10 cellular contexts compared by ENCODE assay signal in genomic region chr16:10297341-10298006, GRCh38.
DNase-seq lines count a peak whose midpoint lies in the region; ATAC-seq, FAIRE-seq and TF ChIP-seq lines count a peak whose summit lies in the region.
"Had no signal": no experiment of that assay in that cellular context is flagged by ENCODE, and none has a peak within 500 bp of the region (broad histone marks: within the 10 kb centered on the region; RNA-seq: fewer than 3 reads in every experiment).

No MANE protein-coding gene starts in this region.

- H3K9me3 Mint-ChIP-seq in activated CD8-positive, alpha-beta T cell treated with anti-CD3 and anti-CD28 coated beads, Interleukin-2, amount 10 ng/mL, durations not matched to agents 7 days and 5 days (ENCODE audit: insufficient read depth) = peaks cover 8% of the 10 kb centered on the region
- peaks cover 10% of the 10 kb centered on the region for H3K9me3 Mint-ChIP-seq in activated CD8-positive, alpha-beta T cell treated with anti-CD3 and anti-CD28 coated beads for 36 hours

- POLR2A ChIA-PET in HepG2 (lab: Yijun Ruan, JAX) = interaction anchor here (1.0 to 1.2 kb wide), 2 partner anchors 31 to 447 kb away, joined by 3 to 4 read pairs; partner anchors contain the start of gene NUBP1
- POLR2A ChIA-PET in activated CD8-positive, alpha-beta T cell treated with anti-CD3 and anti-CD28 coated beads, Interleukin-2, amount 10 ng/mL, durations not matched to agents 7 days and 5 days (lab: Charles Lee) = no interaction called here
- POLR2A ChIA-PET in activated CD8-positive, alpha-beta T cell treated with anti-CD3 and anti-CD28 coated beads for 36 hours (lab: Charles Lee) = no interaction called here

- H3K36me3 ChIP-seq in MM.1S (replicated peaks; ENCODE audit: insufficient read depth, low read length) = no peaks in the 10 kb centered on the region
- H3K36me3 ChIP-seq in HepG2 (replicated peaks in 1 of 2; ENCODE audit: control insufficient read depth in 1 of 2, insufficient read depth in 2 of 2, low read length in 2 of 2) = no peaks in the 10 kb centered on the region
- H3K36me3 ChIP-seq in tibial artery = no peaks in the 10 kb centered on the region

- no peaks in the 10 kb centered on the region for H3K27me3 Mint-ChIP-seq in activated CD8-positive, alpha-beta T cell treated with anti-CD3 and anti-CD28 coated beads, Interleukin-2, amount 10 ng/mL, durations not matched to agents 7 days and 5 days (ENCODE audit: low read depth)
- H3K27me3 Mint-ChIP-seq in activated CD8-positive, alpha-beta T cell treated with anti-CD3 and anti-CD28 coated beads for 36 hours = peaks cover 3% of the 10 kb centered on the region

- no peak for TF ChIP-seq POLR2A in HepG2 (IDR thresholded peaks at IDR 0.05; ENCODE audit: insufficient read depth in 1 of 2, low read depth in 2 of 2, low read length in 2 of 2)

- H3K4me1 ChIP-seq in MM.1S (ENCODE audit: low read length) (peaks cover 19% of the 10 kb centered on the region), HepG2 (ENCODE audit: insufficient read depth, low read length) (peaks cover 44% of the 10 kb centered on the region), tibial artery (no peaks in the 10 kb centered on the region)
- H3K4me1 ChIP-seq: body of pancreas had no signal

- no peaks in the 10 kb centered on the region for H4K20me1 ChIP-seq in MM.1S (ENCODE audit: insufficient read depth, low read length)
- no peaks in the 10 kb centered on the region for H4K20me1 ChIP-seq in HepG2 (ENCODE audit: insufficient read depth, low read length)

- no peak overlapping the region for H3K27ac Mint-ChIP-seq in activated CD8-positive, alpha-beta T cell treated with anti-CD3 and anti-CD28 coated beads, Interleukin-2, amount 10 ng/mL, durations not matched to agents 7 days and 5 days
- H3K27ac Mint-ChIP-seq in activated CD8-positive, alpha-beta T cell treated with anti-CD3 and anti-CD28 coated beads for 36 hours = no peak overlapping the region

- H3K4me3 Mint-ChIP-seq in activated CD8-positive, alpha-beta T cell treated with anti-CD3 and anti-CD28 coated beads, Interleukin-2, amount 10 ng/mL, durations not matched to agents 7 days and 5 days = no peak overlapping the region
- no peak overlapping the region for H3K4me3 Mint-ChIP-seq in activated CD8-positive, alpha-beta T cell treated with anti-CD3 and anti-CD28 coated beads for 36 hours

- TF ChIP-seq RAD21 in HepG2 (CRISPR knock-in tag; IDR thresholded peaks at IDR 0.05) = no peak

- no peaks in the 10 kb centered on the region for H3K27me3 ChIP-seq in MM.1S (replicated peaks; ENCODE audit: insufficient read depth, low read length)
- no peaks in the 10 kb centered on the region for H3K27me3 ChIP-seq in HepG2 (ENCODE audit: control insufficient read depth in 1 of 2, insufficient read depth in 2 of 2, low read length in 2 of 2)
- no peaks in the 10 kb centered on the region for H3K27me3 ChIP-seq in tibial artery
- H3K27me3 ChIP-seq: body of pancreas had no signal

- H3K9ac ChIP-seq in MM.1S (ENCODE audit: low read length) (peak overlapping the region; percentile 66), HepG2 (ENCODE audit: insufficient read depth, low read depth, low read length) (peak overlapping the region; percentile 31; the same call in 1 of the 2 replicates)

- no peak; a peak in 1 of 4 replicates for TF ChIP-seq EP300 in HepG2 (IDR thresholded peaks at IDR 0.05; ENCODE audit: low read depth in 2 of 2, low read length in 2 of 2)
- TF ChIP-seq EP300 in HepG2 (CRISPR knock-in tag; IDR thresholded peaks at IDR 0.05; ENCODE audit: borderline replicate concordance) = no peak

- BruUV-seq in HepG2 (replicated peaks; lab: Mats Ljungman, UMichigan) = no TSS peak

- intact Hi-C loops in HepG2 (cut with micrococcal nuclease; ENCODE audit: unreplicated experiment) = no loop called here
- intact Hi-C loops in tibial artery (cut with DNase I; ENCODE audit: low total_unique reads) = no loop called here
- intact Hi-C loops in activated CD8-positive, alpha-beta T cell treated with anti-CD3 and anti-CD28 coated beads for 36 hours (cut with micrococcal nuclease) = no loop called here

- H3K4me1 Mint-ChIP-seq in activated CD8-positive, alpha-beta T cell treated with anti-CD3 and anti-CD28 coated beads, Interleukin-2, amount 10 ng/mL, durations not matched to agents 7 days and 5 days (ENCODE audit: low read depth) = no peaks in the 10 kb centered on the region
- H3K4me1 Mint-ChIP-seq in activated CD8-positive, alpha-beta T cell treated with anti-CD3 and anti-CD28 coated beads for 36 hours (ENCODE audit: low read depth) = no peaks in the 10 kb centered on the region

- H3K27ac ChIP-seq in MM.1S (ENCODE audit: low read length) (peak overlapping the region; percentile 82), HepG2 (ENCODE audit: extremely low read length, insufficient read depth, low read length) (peak overlapping the region; percentile 26), tibial artery (no peak overlapping the region)
- H3K27ac ChIP-seq: SK-N-MC had no signal

- H3K4me3 ChIP-seq in MM.1S (ENCODE audit: low read length) = peak overlapping the region; percentile 47; the same call in 1 of the 2 replicates
- H3K4me3 ChIP-seq in HepG2 (replicated peaks in 1 of 3; ENCODE audit: insufficient read depth in 1 of 3, low read depth in 2 of 3, low read length in 3 of 3) = peak overlapping the region; percentile 41 to 50 (median 44)
- no peak overlapping the region for H3K4me3 ChIP-seq in tibial artery
- H3K4me3 ChIP-seq: body of pancreas, SK-N-MC had no signal

- in situ Hi-C loops in HepG2 (cut with HindIII; ENCODE audit: extremely low pct_ligation_motif_present, low pct_unique_long_range_greater_than_20kb) = no loop called here

- peaks cover 3% of the 10 kb centered on the region for H3F3A ChIP-seq in MM.1S (ENCODE audit: insufficient read depth, low read length)

- WGBS in HepG2 (ENCODE audit: low lambda C conversion rate) = 16% methylated on average over 13 of the region's 13 CpGs

- DNase-seq in MM.1S (peak; percentile 85), HepG2 (ENCODE audit: low spot score) (peak; percentile 64), tibial artery (no peak), HUDEP-2 (lab: John Stamatoyannopoulos, UW; ENCODE audit: unreplicated experiment in 76 of 76) (no peak)
- no peak for DNase-seq in activated CD8-positive, alpha-beta T cell treated with anti-CD3 and anti-CD28 coated beads, Interleukin-2, amount 10 ng/mL, durations not matched to agents 7 days and 5 days
- DNase-seq in activated CD8-positive, alpha-beta T cell treated with anti-CD3 and anti-CD28 coated beads for 36 hours = no peak

- H2AFZ ChIP-seq in MM.1S (ENCODE audit: low read length) = peak overlapping the region; percentile 92
- peak overlapping the region; percentile 60 for H2AFZ ChIP-seq in HepG2 (ENCODE audit: low read length)

- no peaks in the 10 kb centered on the region for H3K9me2 ChIP-seq in MM.1S (replicated peaks; ENCODE audit: insufficient read depth, low read length)

- H3K79me2 ChIP-seq in MM.1S (ENCODE audit: low read length) = no peaks in the 10 kb centered on the region
- H3K79me2 ChIP-seq in HepG2 (ENCODE audit: insufficient read depth, low read length) = no peaks in the 10 kb centered on the region

- H3K4me2 ChIP-seq in MM.1S (ENCODE audit: low read depth, low read length) = peak overlapping the region; percentile 80
- peak overlapping the region; percentile 71 for H3K4me2 ChIP-seq in HepG2 (ENCODE audit: low read depth, low read length)

- FAIRE-seq in HepG2 (lab: Jason Lieb, UNC) = peak; percentile 92

- TF ChIP-seq CTCF in MM.1S (IDR thresholded peaks at IDR 0.05; ENCODE audit: low read length) (no peak), HepG2 (CRISPR knock-in tag; IDR thresholded peaks at IDR 0.05) (no peak), tibial artery (IDR thresholded peaks at IDR 0.05) (no peak)
- TF ChIP-seq CTCF in activated CD8-positive, alpha-beta T cell treated with anti-CD3 and anti-CD28 coated beads for 36 hours (IDR thresholded peaks at IDR 0.05) = no peak

- H3K36me3 Mint-ChIP-seq in activated CD8-positive, alpha-beta T cell treated with anti-CD3 and anti-CD28 coated beads, Interleukin-2, amount 10 ng/mL, durations not matched to agents 7 days and 5 days (ENCODE audit: low read depth) = no peaks in the 10 kb centered on the region
- H3K36me3 Mint-ChIP-seq in activated CD8-positive, alpha-beta T cell treated with anti-CD3 and anti-CD28 coated beads for 36 hours (ENCODE audit: low read depth) = peaks cover 1% of the 10 kb centered on the region

- H3K9me3 ChIP-seq in MM.1S (replicated peaks; ENCODE audit: insufficient read depth, low read length) = no peaks in the 10 kb centered on the region
- peaks cover 8% of the 10 kb centered on the region for H3K9me3 ChIP-seq in HepG2 (ENCODE audit: low read length)
- H3K9me3 ChIP-seq in tibial artery = peaks cover 0 to 7% (median under 1%) of the 10 kb centered on the region in 3 donors

- CTCF ChIA-PET in HepG2 (lab: Yijun Ruan, JAX; ENCODE audit: low intra/inter-chr PET ratio, low total read pairs) = no interaction called here
- CTCF ChIA-PET in activated CD8-positive, alpha-beta T cell treated with anti-CD3 and anti-CD28 coated beads, Interleukin-2, amount 10 ng/mL, durations not matched to agents 7 days and 5 days (lab: Charles Lee) = no interaction called here
- CTCF ChIA-PET in activated CD8-positive, alpha-beta T cell treated with anti-CD3 and anti-CD28 coated beads for 36 hours (lab: Charles Lee) = interaction anchor here (1.5 kb wide), 1 partner anchor 224 kb away, joined by 3 read pairs; no protein-coding TSS in a partner anchor

- peak; percentile 95 for ATAC-seq in GM18517 (IDR thresholded peaks at IDR 0.05; ENCODE audit: unreplicated experiment)
- ATAC-seq in HG02588 (IDR thresholded peaks at IDR 0.05; ENCODE audit: unreplicated experiment) = peak; percentile 95
- peak; percentile 93 for ATAC-seq in HepG2
- no peak for ATAC-seq in activated CD8-positive, alpha-beta T cell treated with anti-CD3 and anti-CD28 coated beads, Interleukin-2, amount 10 ng/mL, durations not matched to agents 7 days and 5 days
- no peak for ATAC-seq in activated CD8-positive, alpha-beta T cell treated with anti-CD3 and anti-CD28 coated beads for 36 hours
- ATAC-seq: body of pancreas had no signal

TF ChIP-seq in HepG2, 621 proteins besides CTCF, POLR2A, EP300 and RAD21 (continues in another document):
- peak; percentile 66 for TF ChIP-seq NR2F6 (IDR thresholded peaks at IDR 0.05)
- TF ChIP-seq NR2F6 (CRISPR knock-in tag; IDR thresholded peaks at IDR 0.05) = peak; percentile 86
- TF ChIP-seq HNRNPK (IDR thresholded peaks at IDR 0.05; ENCODE audit: low read depth, low read length, poor library complexity, severe bottlenecking) = no peak
- no peak for TF ChIP-seq ZNF879 (CRISPR knock-in tag; IDR thresholded peaks at IDR 0.05)
- peak; percentile 52; the same call in 1 of the 2 replicates for TF ChIP-seq SOX5 (CRISPR knock-in tag; IDR thresholded peaks at IDR 0.05; ENCODE audit: borderline replicate concordance)
- no peak for TF ChIP-seq CREB1 (IDR thresholded peaks at IDR 0.05)
- peak; percentile 74 for TF ChIP-seq CREB1 (CRISPR knock-in tag; IDR thresholded peaks at IDR 0.05)

Comparison
In these comparisons a context has a peak if more than half of its experiments do, and no peak if none do; other contexts are left out.
1. ATAC-seq: peak in GM18517 (single experiment), HG02588 (single experiment) and HepG2 (single experiment); none in activated CD8-positive, alpha-beta T cell treated with anti-CD3 and anti-CD28 coated beads, Interleukin-2, amount 10 ng/mL, durations not matched to agents 7 days and 5 days (single experiment) and activated CD8-positive, alpha-beta T cell treated with anti-CD3 and anti-CD28 coated beads for 36 hours (single experiment).
2. DNase-seq: peak in MM.1S (single experiment) and HepG2 (single experiment); none in tibial artery (0 of 2), activated CD8-positive, alpha-beta T cell treated with anti-CD3 and anti-CD28 coated beads, Interleukin-2, amount 10 ng/mL, durations not matched to agents 7 days and 5 days (single experiment), HUDEP-2 (0 of 76) and activated CD8-positive, alpha-beta T cell treated with anti-CD3 and anti-CD28 coated beads for 36 hours (single experiment).
3. H3K27ac ChIP-seq: peak in MM.1S (single experiment) and HepG2 (single experiment); none in tibial artery (0 of 2).
4. H3K4me3 ChIP-seq: peak in MM.1S (single experiment) and HepG2 (3 of 3); none in tibial artery (0 of 2).